20 cellular contexts compared by ENCODE assay signal in genomic region chr22:44645531-44645930, GRCh38.
"Had no signal": no experiment of that assay in that cellular context is flagged by ENCODE, and none has a peak within 500 bp of the region (broad histone marks: within the 10 kb centered on the region; RNA-seq: fewer than 3 reads in every experiment).

No MANE protein-coding gene starts in this region.

- H3K4me1 ChIP-seq: ascending aorta, left lung, pancreas had no signal

- H3K27ac ChIP-seq: ascending aorta, gastrocnemius medialis, left lung, pancreas, sigmoid colon, thoracic aorta had no signal

- H3K9me3 ChIP-seq: ascending aorta, gastrocnemius medialis, left lung, pancreas, sigmoid colon, thoracic aorta had no signal

- H3K36me3 ChIP-seq: ascending aorta, gastrocnemius medialis, left lung, pancreas, sigmoid colon, thoracic aorta had no signal

- DNase-seq: activated CD4-positive, alpha-beta T cell treated with anti-CD3 and anti-CD28 coated beads for 48 hours; activated CD4-positive, CD25-positive, alpha-beta regulatory T cell; activated CD8-positive, alpha-beta T cell treated with anti-CD3 and anti-CD28 coated beads for 36 hours; activated naive CD4-positive, alpha-beta T cell treated with Interleukin-2 at 50 U/mL for 16 hours; activated T-cell treated with anti-CD3 and anti-CD28 coated beads, Interleukin-2, amount 50 U/mL, for 24 hours; cortex of kidney; gastrocnemius medialis; left lung; mammary epithelial cell; midbrain; pancreas; sigmoid colon; stimulated activated CD4-positive, alpha-beta T cell treated with anti-CD3 and anti-CD28 coated beads, Interleukin-4, amount 100 ng/mL, for 4 hours; T-helper 1 cell; T-helper 9 cell had no signal

- FAIRE-seq: endometrium, pancreas had no signal

- H3K9me3 Mint-ChIP-seq: activated CD8-positive, alpha-beta T cell treated with anti-CD3 and anti-CD28 coated beads for 36 hours; activated T-cell treated with anti-CD3 and anti-CD28 coated beads, Interleukin-2, amount 50 U/mL, for 24 hours; activated T-helper 2 cell treated with anti-CD3 and anti-CD28 coated beads, Interferon-gamma antibody, Interleukin-2, Interleukin-4, amounts not matched to agents 10 μg/mL and 5 μg/mL and 100 μg/mL, durations not matched to agents 14 hours and 24 hours and 36 hours; stimulated activated memory B cell treated with anti-CD40 and anti-IgM and Interleukin-4, amounts not matched to agents 10 μg/mL and 1 μg/mL and 100 μg/mL, for 72 hours had no signal

- H3K4me3 ChIP-seq: ascending aorta, gastrocnemius medialis, left lung, pancreas, sigmoid colon, thoracic aorta had no signal

- H3K27me3 Mint-ChIP-seq: activated CD8-positive, alpha-beta T cell treated with anti-CD3 and anti-CD28 coated beads for 36 hours; activated T-cell treated with anti-CD3 and anti-CD28 coated beads, Interleukin-2, amount 50 U/mL, for 24 hours had no signal

- H3K4me1 Mint-ChIP-seq: stimulated activated memory B cell treated with anti-CD40 and anti-IgM and Interleukin-4, amounts not matched to agents 10 μg/mL and 1 μg/mL and 100 μg/mL, for 72 hours had no signal

- H3K27me3 ChIP-seq: ascending aorta, gastrocnemius medialis had no signal

- ATAC-seq: activated CD8-positive, alpha-beta T cell treated with anti-CD3 and anti-CD28 coated beads for 36 hours; gastrocnemius medialis; left lung; pancreas; stimulated activated memory B cell treated with anti-CD40 and anti-IgM and Interleukin-4, amounts not matched to agents 10 μg/mL and 1 μg/mL and 100 μg/mL, for 72 hours had no signal

- H3K4me3 Mint-ChIP-seq: activated CD8-positive, alpha-beta T cell treated with anti-CD3 and anti-CD28 coated beads for 36 hours; activated T-cell treated with anti-CD3 and anti-CD28 coated beads, Interleukin-2, amount 50 U/mL, for 24 hours; stimulated activated memory B cell treated with anti-CD40 and anti-IgM and Interleukin-4, amounts not matched to agents 10 μg/mL and 1 μg/mL and 100 μg/mL, for 72 hours had no signal

- H3K36me3 Mint-ChIP-seq: stimulated activated memory B cell treated with anti-CD40 and anti-IgM and Interleukin-4, amounts not matched to agents 10 μg/mL and 1 μg/mL and 100 μg/mL, for 72 hours had no signal

- H3K27ac Mint-ChIP-seq: activated CD8-positive, alpha-beta T cell treated with anti-CD3 and anti-CD28 coated beads for 36 hours; activated T-cell treated with anti-CD3 and anti-CD28 coated beads, Interleukin-2, amount 50 U/mL, for 24 hours; activated T-helper 2 cell treated with anti-CD3 and anti-CD28 coated beads, Interferon-gamma antibody, Interleukin-2, Interleukin-4, amounts not matched to agents 10 μg/mL and 5 μg/mL and 100 μg/mL, durations not matched to agents 14 hours and 24 hours and 36 hours; stimulated activated memory B cell treated with anti-CD40 and anti-IgM and Interleukin-4, amounts not matched to agents 10 μg/mL and 1 μg/mL and 100 μg/mL, for 72 hours had no signal
